8 cellular contexts compared by ENCODE assay signal in the genomic region with DNA sequence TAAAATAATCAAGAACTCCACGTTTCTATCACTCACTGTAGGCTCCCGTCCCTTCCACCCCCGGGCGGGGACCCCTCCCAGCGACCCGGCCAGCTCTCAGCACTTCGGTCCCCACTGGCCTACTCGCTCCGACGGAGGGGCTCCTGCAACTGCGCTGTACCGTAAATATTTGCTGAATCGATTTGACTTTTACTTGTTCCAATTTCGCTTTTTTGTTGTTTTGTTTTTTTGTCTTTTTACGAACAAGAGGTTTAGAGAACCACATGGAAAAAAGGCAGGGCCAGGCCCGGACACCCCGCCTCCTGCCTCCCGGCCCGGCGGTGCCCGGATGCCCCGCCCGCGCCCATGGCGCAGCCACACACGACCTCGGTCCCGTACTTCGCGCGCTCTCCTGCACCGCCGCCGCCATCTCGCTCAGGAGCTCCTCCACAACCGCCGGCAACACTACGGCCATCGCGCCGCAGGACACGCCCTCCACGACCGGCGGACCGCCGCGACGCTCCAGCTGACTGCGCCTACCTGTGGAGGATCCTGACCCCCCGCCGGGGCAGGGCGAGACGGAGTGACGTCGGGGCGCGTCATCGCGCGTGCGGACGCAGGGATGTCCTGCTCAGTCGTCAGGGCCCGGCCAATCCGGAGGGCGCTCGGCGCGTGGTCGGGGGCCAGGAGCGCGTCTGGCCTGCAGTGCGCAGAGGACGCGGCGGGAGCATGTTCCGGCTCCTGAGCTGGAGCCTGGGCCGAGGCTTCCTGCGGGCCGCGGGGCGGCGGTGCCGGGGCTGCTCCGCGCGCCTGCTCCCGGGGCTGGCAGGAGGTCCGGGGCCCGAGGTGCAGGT. TPM values are rescaled to one million over a fixed set of nuclear protein-coding genes. Genes with fewer than 3 reads are reported as not detected.
DNase-seq lines count a peak whose midpoint lies in the region; ATAC-seq and TF ChIP-seq lines count a peak whose summit lies in the region.

A gene with protein sequence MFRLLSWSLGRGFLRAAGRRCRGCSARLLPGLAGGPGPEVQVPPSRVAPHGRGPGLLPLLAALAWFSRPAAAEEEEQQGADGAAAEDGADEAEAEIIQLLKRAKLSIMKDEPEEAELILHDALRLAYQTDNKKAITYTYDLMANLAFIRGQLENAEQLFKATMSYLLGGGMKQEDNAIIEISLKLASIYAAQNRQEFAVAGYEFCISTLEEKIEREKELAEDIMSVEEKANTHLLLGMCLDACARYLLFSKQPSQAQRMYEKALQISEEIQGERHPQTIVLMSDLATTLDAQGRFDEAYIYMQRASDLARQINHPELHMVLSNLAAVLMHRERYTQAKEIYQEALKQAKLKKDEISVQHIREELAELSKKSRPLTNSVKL (plus strand): TSS at position 684 of the 833 bp plus-strand sequence. CDS start 25 bp downstream, at position 709.
A gene with protein sequence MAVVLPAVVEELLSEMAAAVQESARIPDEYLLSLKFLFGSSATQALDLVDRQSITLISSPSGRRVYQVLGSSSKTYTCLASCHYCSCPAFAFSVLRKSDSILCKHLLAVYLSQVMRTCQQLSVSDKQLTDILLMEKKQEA (minus strand): TSS at position 564 of the 833 bp plus-strand sequence. CDS start 110 bp downstream, at position 454.

- no peaks in the 10 kb centered on the region for H3K9me3 Mint-ChIP-seq in activated naive CD4-positive, alpha-beta T cell treated with anti-CD3 and anti-CD28 coated beads, Interleukin-2, amount 50 U/mL, for 24 hours

- TF ChIP-seq RAD21 in SK-N-SH (IDR thresholded peaks at IDR 0.05; ENCODE audit: low read length): no peak

- no peaks in the 10 kb centered on the region for H3K9me2 ChIP-seq in SK-N-SH

- peaks cover 5% of the 10 kb centered on the region; the same call in 1 of the 2 replicates for H4K20me1 ChIP-seq in SK-N-SH (ENCODE audit: insufficient read depth)

- H3K4me3 Mint-ChIP-seq in activated naive CD4-positive, alpha-beta T cell treated with anti-CD3 and anti-CD28 coated beads, Interleukin-2, amount 50 U/mL, for 24 hours: peak within 1 kb of the TSS; percentile 95

- peak within 1 kb of the TSS; percentile 90 for H3K9ac ChIP-seq in SK-N-SH

- ATAC-seq in HG02610 (IDR thresholded peaks at IDR 0.05; ENCODE audit: unreplicated experiment): peak; percentile 95

- H3K9me3 ChIP-seq in SK-N-SH: no peaks in the 10 kb centered on the region; the same call in 1 of the 2 replicates

- DNase-seq in GM10266 (ENCODE audit: extremely low spot score): peak; percentile 99
- peak; percentile 86 for DNase-seq in NCI-H1092 (lab: John Stamatoyannopoulos, UW)
- DNase-seq in SK-N-SH: peak; percentile 99
- peak; percentile 95 for DNase-seq in globus pallidus (ENCODE audit: low spot score)
- peak; percentile 36 to 98 (median 94) for DNase-seq in nucleus accumbens (lab: John Stamatoyannopoulos, UW)
- DNase-seq in superior temporal gyrus (ENCODE audit: extremely low spot score): peak; percentile 96

- peak within 1 kb of the TSS; percentile 67 for H3K4me2 ChIP-seq in SK-N-SH

- peaks cover 9% of the 10 kb centered on the region for H3F3A ChIP-seq in SK-N-SH (replicated peaks; ENCODE audit: insufficient read depth)

- peaks cover 40% of the 10 kb centered on the region for H3K4me1 Mint-ChIP-seq in activated naive CD4-positive, alpha-beta T cell treated with anti-CD3 and anti-CD28 coated beads, Interleukin-2, amount 50 U/mL, for 24 hours

- peak; percentile 7 for TF ChIP-seq CTCF in GM10266 (IDR thresholded peaks at IDR 0.05; ENCODE audit: control insufficient read depth, insufficient read depth, low read depth, missing control alignments)
- TF ChIP-seq CTCF in SK-N-SH (IDR thresholded peaks at IDR 0.05): no peak

- CTCF ChIA-PET in SK-N-SH (lab: Yijun Ruan, JAX): interaction anchor here (0.6 to 6.1 kb wide), 9 partner anchors 14 to 217 kb away, joined by 3 to 42 read pairs (median 3); partner anchors contain the start of gene ADORA2B

- H3K4me1 ChIP-seq in SK-N-SH (ENCODE audit: control insufficient read depth in 1 of 2, insufficient read depth in 2 of 2, low read depth in 1 of 2, low read length in 1 of 2): peaks cover 0 to 6% of the 10 kb centered on the region in 2 experiments; a peak in 2 of 4 replicates

- H3K27me3 ChIP-seq in SK-N-SH (ENCODE audit: insufficient read depth): no peaks in the 10 kb centered on the region

- H3K36me3 Mint-ChIP-seq in activated naive CD4-positive, alpha-beta T cell treated with anti-CD3 and anti-CD28 coated beads, Interleukin-2, amount 50 U/mL, for 24 hours: peaks cover 24% of the 10 kb centered on the region

- H3K27ac ChIP-seq in SK-N-SH (ENCODE audit: low read depth in 2 of 2, low read length in 1 of 2): peak within 1 kb of the TSS; percentile 93 to 95

- WGBS in SK-N-SH (ENCODE audit: low lambda C conversion rate): 1% methylated on average over 47 of the region's 91 CpGs

- H3K36me3 ChIP-seq in SK-N-SH (replicated peaks in 1 of 2; ENCODE audit: control insufficient read depth in 1 of 2, insufficient read depth in 2 of 2, low read length in 1 of 2): peaks cover 34 to 42% of the 10 kb centered on the region in 2 experiments

- H3K27ac Mint-ChIP-seq in activated naive CD4-positive, alpha-beta T cell treated with anti-CD3 and anti-CD28 coated beads, Interleukin-2, amount 50 U/mL, for 24 hours: peak within 1 kb of the TSS; percentile 98

- no peaks in the 10 kb centered on the region for H3K27me3 Mint-ChIP-seq in activated naive CD4-positive, alpha-beta T cell treated with anti-CD3 and anti-CD28 coated beads, Interleukin-2, amount 50 U/mL, for 24 hours

- peaks cover 57% of the 10 kb centered on the region for H3K79me2 ChIP-seq in SK-N-SH (ENCODE audit: insufficient read depth)

- POLR2A ChIA-PET in SK-N-SH (lab: Yijun Ruan, JAX): interaction anchor here (0.6 to 1.4 kb wide), 6 partner anchors 10 to 216 kb away, joined by 3 to 4 read pairs (median 3); partner anchors contain the start of genes ADORA2B and NCOR1

- peak within 1 kb of the TSS; percentile 99 for H2AFZ ChIP-seq in SK-N-SH (ENCODE audit: low read depth)

- H3K4me3 ChIP-seq in SK-N-SH (ENCODE audit: low read depth in 2 of 2, low read length in 1 of 2): peak within 1 kb of the TSS; percentile 82 to 91

- no peak for TF ChIP-seq EP300 in SK-N-SH (IDR thresholded peaks at IDR 0.05; ENCODE audit: borderline replicate concordance in 1 of 2, low read depth in 1 of 2, low read length in 1 of 2)

TF ChIP-seq in SK-N-SH, 30 proteins besides CTCF, POLR2A, EP300 and RAD21 (continues in another document):
- peak; percentile 53 for TF ChIP-seq REST (IDR thresholded peaks at IDR 0.05; ENCODE audit: low read depth, low read length)
- TF ChIP-seq USF2 (IDR thresholded peaks at IDR 0.05; ENCODE audit: borderline replicate concordance, low read depth, low read length): no peak
- peak; percentile 22; the same call in 1 of the 2 replicates for TF ChIP-seq ZBTB33 (IDR thresholded peaks at IDR 0.05; ENCODE audit: borderline replicate concordance, low read depth)
- TF ChIP-seq EZH2phosphoT487 (IDR thresholded peaks at IDR 0.05; ENCODE audit: borderline replicate concordance, low read depth): no peak

RNA-seq across cellular contexts. Expression of the first gene that starts in this region (rescaled TPM):
- 6.6 and 6.9 TPM in 2 replicates for polyA plus RNA-seq in SK-N-SH (2012; rRNA removed)
- polyA plus RNA-seq in SK-N-SH (2012; cell fraction: cytosol; rRNA removed): 7.9 and 11.8 TPM in 2 replicates
- polyA plus RNA-seq in SK-N-SH (2012; cell fraction: nucleus; rRNA removed): 17.3 and 34.3 TPM in 2 replicates

RNA-seq across cellular contexts. Expression of the second gene that starts in this region (rescaled TPM):
- polyA plus RNA-seq in SK-N-SH (2012; rRNA removed): 48.8 and 63.3 TPM in 2 replicates
- polyA plus RNA-seq in SK-N-SH (2012; cell fraction: cytosol; rRNA removed): 48.1 and 49.2 TPM in 2 replicates
- polyA plus RNA-seq in SK-N-SH (2012; cell fraction: nucleus; rRNA removed): 75.1 and 82.5 TPM in 2 replicates

Comparison
In these comparisons a context has a peak if more than half of its experiments do, and no peak if none do; other contexts are left out.
1. Peak in every context shown above with its lines: DNase-seq, ATAC-seq, H3K4me3 ChIP-seq and H3K27ac ChIP-seq.